25 cellular contexts compared by ENCODE assay signal in the genomic region with DNA sequence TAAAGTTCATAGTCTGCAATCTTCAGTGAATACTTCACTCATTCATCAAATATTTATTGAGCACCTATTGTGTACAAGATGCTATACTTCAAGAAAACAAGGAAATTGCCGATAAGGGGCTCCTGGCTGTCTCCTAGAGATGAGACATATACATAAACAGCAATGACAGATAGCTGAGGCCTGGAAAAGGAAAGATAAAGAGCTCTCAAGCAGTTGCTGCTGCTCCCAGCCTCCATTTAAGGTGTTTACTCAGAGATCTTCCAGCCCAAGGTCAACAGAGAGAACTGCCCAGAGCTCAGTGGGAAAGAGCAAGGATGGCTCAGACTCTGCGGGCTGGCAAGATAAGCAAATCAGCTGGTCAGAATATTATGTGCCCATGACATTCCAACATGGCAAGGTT. TPM values are rescaled to one million over a fixed set of nuclear protein-coding genes. Genes with fewer than 3 reads are reported as not detected.
DNase-seq lines count a peak whose midpoint lies in the region; ATAC-seq and TF ChIP-seq lines count a peak whose summit lies in the region.
"Had no signal": no experiment of that assay in that cellular context is flagged by ENCODE, and none has a peak within 500 bp of the region (broad histone marks: within the 10 kb centered on the region; RNA-seq: fewer than 3 reads in every experiment).

No MANE protein-coding gene starts in this region.

- H3K9me3 Mint-ChIP-seq in nephron (no peaks in the 10 kb centered on the region), Caco-2 (ENCODE audit: unreplicated experiment) (no peaks in the 10 kb centered on the region)
- H3K9me3 Mint-ChIP-seq in effector memory CD8-positive, alpha-beta T cell: no peaks in the 10 kb centered on the region
- H3K9me3 Mint-ChIP-seq: CD4-positive, alpha-beta T cell; CD8-positive, alpha-beta memory T cell; GM23338; H9 had no signal

- peak overlapping the region in 2 of 5 donors; percentile 21 to 57 for H3K27ac ChIP-seq in adrenal gland
- H3K27ac ChIP-seq: A549; BLaER1 treated with 17β-estradiol and CSF1 and Interleukin-3, amounts not matched to agents 10 nM and 100 nM had no signal

- intact Hi-C loops in adrenal gland (cut with DNase I): no loop called here
- intact Hi-C loops in Caco-2 (cut with micrococcal nuclease; ENCODE audit: unreplicated experiment): no loop called here

- peaks cover 19% of the 10 kb centered on the region for H3K4me1 Mint-ChIP-seq in nephron
- no peaks in the 10 kb centered on the region for H3K4me1 Mint-ChIP-seq in effector memory CD8-positive, alpha-beta T cell (ENCODE audit: low read depth in 2 of 2)
- no peaks in the 10 kb centered on the region for H3K4me1 Mint-ChIP-seq in Caco-2 (ENCODE audit: low read depth, unreplicated experiment)
- H3K4me1 Mint-ChIP-seq: CD14-positive monocyte; CD8-positive, alpha-beta memory T cell had no signal

- no TSS peak for BruUV-seq in Caco-2 (replicated peaks; lab: Mats Ljungman, UMichigan)

- 39 to 45% (median 42%) methylated on average over 2 of the region's 2 CpGs for WGBS in adrenal gland, 4 donors

- ATAC-seq in effector memory CD8-positive, alpha-beta T cell (replicated peaks): no peak
- ATAC-seq in HG02885 (IDR thresholded peaks at IDR 0.05; ENCODE audit: poor library complexity, unreplicated experiment): no peak
- ATAC-seq: A549, GM23338, HCT116 had no signal

- H3K27me3 ChIP-seq in adrenal gland (no peaks in the 10 kb centered on the region), Caco-2 (replicated peaks; ENCODE audit: control insufficient read depth, insufficient read depth, low read length) (no peaks in the 10 kb centered on the region)
- H3K27me3 ChIP-seq: BE2C; BLaER1 treated with 17β-estradiol and CSF1 and Interleukin-3, amounts not matched to agents 10 nM and 100 nM had no signal

- H3K27ac Mint-ChIP-seq in nephron: peak overlapping the region in 2 of 3 experiments; percentile 41 to 52
- no peak overlapping the region for H3K27ac Mint-ChIP-seq in effector memory CD8-positive, alpha-beta T cell
- no peak overlapping the region for H3K27ac Mint-ChIP-seq in Caco-2 (ENCODE audit: unreplicated experiment)
- H3K27ac Mint-ChIP-seq: CD14-positive monocyte; CD4-positive, alpha-beta T cell; CD8-positive, alpha-beta memory T cell; GM23338; H9 had no signal

- TF ChIP-seq POLR2A in adrenal gland (IDR thresholded peaks at IDR 0.05) (no peak), erythroblast (IDR thresholded peaks at IDR 0.05; ENCODE audit: low read length) (no peak)

- CTCF ChIA-PET in Caco-2 (lab: Charles Lee): no interaction called here

- no peaks in the 10 kb centered on the region for H3K9me3 ChIP-seq in adrenal gland (replicated peaks in 1 of 3)
- no peaks in the 10 kb centered on the region for H3K9me3 ChIP-seq in Caco-2
- H3K9me3 ChIP-seq: A549, BE2C had no signal

- no peaks in the 10 kb centered on the region for H3K36me3 ChIP-seq in adrenal gland (replicated peaks in 1 of 2)
- no peaks in the 10 kb centered on the region for H3K36me3 ChIP-seq in Caco-2 (ENCODE audit: control insufficient read depth, insufficient read depth, low read length)
- H3K36me3 ChIP-seq: BE2C; BLaER1 treated with 17β-estradiol and CSF1 and Interleukin-3, amounts not matched to agents 10 nM and 100 nM had no signal

- H3K4me3 ChIP-seq in adrenal gland (no peak overlapping the region), Caco-2 (ENCODE audit: low read depth, low read length) (no peak overlapping the region)
- H3K4me3 ChIP-seq: A549; BLaER1 treated with 17β-estradiol and CSF1 and Interleukin-3, amounts not matched to agents 10 nM and 100 nM; GM23338 had no signal

- no peak for TF ChIP-seq CTCF in adrenal gland (IDR thresholded peaks at IDR 0.05)
- no peak for TF ChIP-seq CTCF in nephron (IDR thresholded peaks at IDR 0.05; ENCODE audit: unreplicated experiment in 3 of 3)
- no peak for TF ChIP-seq CTCF in Caco-2 (IDR thresholded peaks at IDR 0.05; ENCODE audit: insufficient read depth in 1 of 2, low read depth in 1 of 2, low read length in 1 of 2, severe bottlenecking in 1 of 2, unreplicated experiment in 1 of 2)

- POLR2A ChIA-PET in Caco-2 (lab: Charles Lee): no interaction called here

- H3K4me3 Mint-ChIP-seq in nephron: no peak overlapping the region
- H3K4me3 Mint-ChIP-seq in effector memory CD8-positive, alpha-beta T cell: no peak overlapping the region
- H3K4me3 Mint-ChIP-seq in Caco-2 (ENCODE audit: unreplicated experiment): no peak overlapping the region
- H3K4me3 Mint-ChIP-seq: CD14-positive monocyte; CD4-positive, alpha-beta T cell; CD8-positive, alpha-beta memory T cell; GM23338; H9 had no signal

- DNase-seq in OCI-M1 (lab: John Stamatoyannopoulos, UW) (peak; percentile 16), adrenal gland (peak; percentile 48 to 82 (median 77)), erythroblast (lab: John Stamatoyannopoulos, UW) (peak; percentile 58 to 89), Caco-2 (no peak), epidermal melanocyte (ENCODE audit: insufficient read length, low spot score) (no peak)
- DNase-seq in effector memory CD8-positive, alpha-beta T cell: no peak
- DNase-seq: 8988T; ACHN; AML-193; BE2C; Calu3; CD4-positive, alpha-beta T cell; CD8-positive, alpha-beta memory T cell; DMS53; DMS79 treated with DMSO at 0.1 percent for 48 hours; H9 had no signal

- no peaks in the 10 kb centered on the region for H3K27me3 Mint-ChIP-seq in nephron (ENCODE audit: low read depth)
- peaks cover 6 to 36% of the 10 kb centered on the region in 2 donors for H3K27me3 Mint-ChIP-seq in effector memory CD8-positive, alpha-beta T cell
- H3K27me3 Mint-ChIP-seq in Caco-2 (ENCODE audit: insufficient read depth, unreplicated experiment): peaks cover 3% of the 10 kb centered on the region

- H3K36me3 Mint-ChIP-seq in nephron (ENCODE audit: low read depth): no peaks in the 10 kb centered on the region
- peaks cover 3% of the 10 kb centered on the region for H3K36me3 Mint-ChIP-seq in effector memory CD8-positive, alpha-beta T cell (ENCODE audit: insufficient read depth)
- no peaks in the 10 kb centered on the region for H3K36me3 Mint-ChIP-seq in Caco-2 (ENCODE audit: insufficient read depth, unreplicated experiment)
- H3K36me3 Mint-ChIP-seq: CD14-positive monocyte; CD8-positive, alpha-beta memory T cell had no signal

- H3K4me1 ChIP-seq in adrenal gland (replicated peaks in 1 of 2): peaks cover 2 to 17% of the 10 kb centered on the region in 2 donors
- no peaks in the 10 kb centered on the region for H3K4me1 ChIP-seq in Caco-2
- H3K4me1 ChIP-seq: BE2C had no signal

RNA-seq across cellular contexts. Expression of gene SLC14A2, which starts 3.3 kb away (rescaled TPM):
- total RNA-seq in adrenal gland (1 to 10 TPM in 5 of 8 donors, under 1 TPM in 3; 0.30 to 2.0 (median 1.5) TPM), Caco-2 (2022) (0.32 and 0.34 TPM in 2 replicates)
- polyA plus RNA-seq in adrenal gland: 1 to 10 TPM in 1 of 3 donors, under 1 TPM in 2; 0.24 to 6.6 (median 0.84) TPM
- total RNA-seq: Calu3; CD4-positive, alpha-beta T cell; Daoy; G401 had no signal
- polyA plus RNA-seq: A549, CD14-positive monocyte, GM23338 had no signal

Comparison
In these comparisons a context has a peak if more than half of its experiments do, and no peak if none do; other contexts are left out.
1. DNase-seq: peak in OCI-M1 (single experiment), adrenal gland (7 of 7) and erythroblast (2 of 2); none in effector memory CD8-positive, alpha-beta T cell (0 of 3), Caco-2 (0 of 2) and epidermal melanocyte (single experiment).
2. H3K27ac Mint-ChIP-seq: peak in nephron (2 of 3); none in effector memory CD8-positive, alpha-beta T cell (0 of 2) and Caco-2 (single experiment).